9 cellular contexts compared by ENCODE assay signal in genomic region chr3:184379375-184380209, GRCh38. TPM values are rescaled to one million over a fixed set of nuclear protein-coding genes. Genes with fewer than 3 reads are reported as not detected.
DNase-seq lines count a peak whose midpoint lies in the region; ATAC-seq, FAIRE-seq and TF ChIP-seq lines count a peak whose summit lies in the region.
"Had no signal": no experiment of that assay in that cellular context is flagged by ENCODE, and none has a peak within 500 bp of the region (broad histone marks: within the 10 kb centered on the region; RNA-seq: fewer than 3 reads in every experiment).

Gene CHRD (plus strand): TSS chr3:184380054. CDS start chr3:184380319, 265 bp downstream.

- ATAC-seq in GM21528 (IDR thresholded peaks at IDR 0.05; ENCODE audit: low FRiP score, unreplicated experiment) (no peak), GM18907 (IDR thresholded peaks at IDR 0.05; ENCODE audit: unreplicated experiment) (no peak)

- FAIRE-seq in kidney (lab: Jason Lieb, UNC) = no peak

- H3K4me3 ChIP-seq in astrocyte of the spinal cord (ENCODE audit: low read depth, low read length) (peak within 1 kb of the TSS; percentile 7), kidney (ENCODE audit: low read length in 2 of 2) (peak within 1 kb of the TSS; percentile 49 to 60), smooth muscle cell (peak within 1 kb of the TSS; percentile 57)

- in situ Hi-C loops in astrocyte of the spinal cord (cut with HindIII; ENCODE audit: low sequenced_read_pairs) = no loop called here

- DNase-seq in HuH-7 (ENCODE audit: low spot score) (peak; percentile 43), astrocyte of the spinal cord (ENCODE audit: low read depth, low spot score) (no peak), kidney (peak; percentile 87), smooth muscle cell (lab: John Stamatoyannopoulos, UW; ENCODE audit: unreplicated experiment) (no peak), NCI-H2227 (lab: John Stamatoyannopoulos, UW; ENCODE audit: unreplicated experiment) (no peak), DMS114 treated with DMSO at 0.1 percent for 48 hours (lab: John Stamatoyannopoulos, UW; ENCODE audit: unreplicated experiment) (no peak)
- DNase-seq: SHP77 treated with DMSO at 0.1 percent for 48 hours had no signal

- peaks cover 4 to 24% of the 10 kb centered on the region in 2 donors for H3K4me1 ChIP-seq in kidney (ENCODE audit: control insufficient read depth in 1 of 2, insufficient read depth in 1 of 2, low read depth in 1 of 2, low read length in 2 of 2)
- peaks cover 22% of the 10 kb centered on the region for H3K4me1 ChIP-seq in smooth muscle cell (ENCODE audit: low read depth)

- H3K4me2 ChIP-seq in smooth muscle cell = peak within 1 kb of the TSS; percentile 88

- intact Hi-C loops in kidney (cut with DNase I) = loop anchor here (10.0 kb wide), 1 partner anchor 165 kb away; no protein-coding TSS in a partner anchor

- WGBS in smooth muscle cell (ENCODE audit: low lambda C conversion rate) = 21% methylated on average over 11 of the region's 73 CpGs

- H3K9me3 ChIP-seq in kidney (ENCODE audit: control insufficient read depth in 1 of 2, low read length in 2 of 2) = no peaks in the 10 kb centered on the region
- no peaks in the 10 kb centered on the region for H3K9me3 ChIP-seq in smooth muscle cell (replicated peaks; ENCODE audit: low read depth)

- peak within 1 kb of the TSS; percentile 51 to 55 for H3K9ac ChIP-seq in kidney (ENCODE audit: low read length in 2 of 2)
- no peak within 1 kb of the TSS for H3K9ac ChIP-seq in smooth muscle cell (ENCODE audit: low read depth)

- H3K79me2 ChIP-seq in smooth muscle cell (ENCODE audit: low read depth) = no peaks in the 10 kb centered on the region

- no peaks in the 10 kb centered on the region for H3K36me3 ChIP-seq in kidney (ENCODE audit: control insufficient read depth in 1 of 2, insufficient read depth in 2 of 2, low read length in 2 of 2)
- H3K36me3 ChIP-seq in smooth muscle cell (ENCODE audit: low read depth) = no peaks in the 10 kb centered on the region

- TF ChIP-seq CTCF in astrocyte of the spinal cord (IDR thresholded peaks at IDR 0.05; ENCODE audit: low read depth, low read length) (no peak), kidney (IDR thresholded peaks at IDR 0.05; ENCODE audit: borderline replicate concordance, extremely low read depth, insufficient read depth) (no peak), smooth muscle cell (IDR thresholded peaks at IDR 0.05; ENCODE audit: borderline replicate concordance, insufficient read depth, poor library complexity, severe bottlenecking) (no peak)

- H3K27ac ChIP-seq in kidney (ENCODE audit: low read depth in 2 of 2, low read length in 2 of 2) (peak within 1 kb of the TSS; percentile 80 to 86), smooth muscle cell (ENCODE audit: low read depth) (no peak within 1 kb of the TSS)

- H3F3A ChIP-seq in smooth muscle cell (ENCODE audit: low read depth) = no peaks in the 10 kb centered on the region

- H4K20me1 ChIP-seq in smooth muscle cell (ENCODE audit: low read depth) = no peaks in the 10 kb centered on the region

- H3K27me3 ChIP-seq in smooth muscle cell (ENCODE audit: low read depth) = peaks cover 18% of the 10 kb centered on the region

- H2AFZ ChIP-seq in smooth muscle cell (ENCODE audit: low read depth) = no peak within 1 kb of the TSS

RNA-seq across cellular contexts. Expression of gene CHRD, which starts in this region (rescaled TPM):
- 16.8 TPM for total RNA-seq in kidney
- polyA plus RNA-seq in kidney (ENCODE audit: insufficient read depth, low read depth, low replicate concordance) = 18.6 TPM
- total RNA-seq in smooth muscle cell = 1.5 and 7.1 TPM in 2 replicates
- 2.5 and 4.9 TPM in 2 replicates for polyA plus RNA-seq in smooth muscle cell

Comparison
In these comparisons a context has a peak if more than half of its experiments do, and no peak if none do; other contexts are left out.
1. DNase-seq: peak in HuH-7 (single experiment) and kidney (single experiment); none in astrocyte of the spinal cord (single experiment), smooth muscle cell (single experiment), NCI-H2227 (single experiment) and DMS114 treated with DMSO at 0.1 percent for 48 hours (single experiment).
2. H3K4me3 ChIP-seq: peak in every context shown above with its lines; median percentile 57 in smooth muscle cell; 54 in kidney; 7 in astrocyte of the spinal cord.